Comparison of ENCODE assay signal across 8 cellular contexts in genomic region chr11:61477734-61478148, GRCh38. TPM values are rescaled to one million over a fixed set of nuclear protein-coding genes. Genes with fewer than 3 reads are reported as not detected.
DNase-seq lines count a peak whose midpoint lies in the region; ATAC-seq and TF ChIP-seq lines count a peak whose summit lies in the region.

No MANE protein-coding gene starts in this region.

- no peak overlapping the region for H3K4me2 ChIP-seq in SU-DHL-6 (ENCODE audit: low read depth, low read length, poor library complexity, severe bottlenecking)

- no peaks in the 10 kb centered on the region for H3F3A ChIP-seq in SU-DHL-6 (ENCODE audit: insufficient read depth)

- H3K27ac ChIP-seq in SU-DHL-6 (ENCODE audit: low read depth, low read length) = no peak overlapping the region
- no peak overlapping the region for H3K27ac ChIP-seq in ascending aorta

- H3K9ac ChIP-seq in SU-DHL-6 (ENCODE audit: low read length) = no peak overlapping the region

- H3K9me2 ChIP-seq in SU-DHL-6 (replicated peaks; ENCODE audit: insufficient read depth, low read length) = no peaks in the 10 kb centered on the region

- ATAC-seq in GM18519 (IDR thresholded peaks at IDR 0.05; ENCODE audit: low FRiP score, unreplicated experiment) (no peak), HG03469 (IDR thresholded peaks at IDR 0.05; ENCODE audit: unreplicated experiment) (no peak)

- no peaks in the 10 kb centered on the region for H4K20me1 ChIP-seq in SU-DHL-6 (ENCODE audit: low read depth, low read length)

- no peak overlapping the region for H3K4me3 ChIP-seq in SU-DHL-6 (ENCODE audit: insufficient read depth, low read length, poor library complexity, severe bottlenecking)
- no peak overlapping the region for H3K4me3 ChIP-seq in ascending aorta

- no peaks in the 10 kb centered on the region for H3K79me2 ChIP-seq in SU-DHL-6 (ENCODE audit: insufficient read depth, low read length)

- H2AFZ ChIP-seq in SU-DHL-6 (ENCODE audit: low read depth, low read length, severe bottlenecking) = no peak overlapping the region

- intact Hi-C loops in ascending aorta (cut with DNase I) = loop anchor here (1.0 to 2.0 kb wide), 2 partner anchors 39 to 161 kb away; no protein-coding TSS in a partner anchor

- TF ChIP-seq CTCF in SU-DHL-6 (IDR thresholded peaks at IDR 0.05; ENCODE audit: insufficient read depth, low read length, poor library complexity, severe bottlenecking) (peak; percentile 89), ascending aorta (IDR thresholded peaks at IDR 0.05) (peak; percentile 82 to 96 (median 95))

- H3K36me3 ChIP-seq in SU-DHL-6 (ENCODE audit: low read length) = no peaks in the 10 kb centered on the region
- H3K36me3 ChIP-seq in ascending aorta = no peaks in the 10 kb centered on the region

- H3K4me1 ChIP-seq in ascending aorta = peaks cover 0 to 6% of the 10 kb centered on the region in 2 donors

- H3K27me3 ChIP-seq in SU-DHL-6 (ENCODE audit: low read length) (no peaks in the 10 kb centered on the region), ascending aorta (no peaks in the 10 kb centered on the region)

- DNase-seq in NCI-H82 (lab: John Stamatoyannopoulos, UW) = peak; percentile 55
- no peak for DNase-seq in NCI-H82 treated with DMSO at 0.1 percent for 48 hours (lab: John Stamatoyannopoulos, UW; ENCODE audit: unreplicated experiment)
- DNase-seq in ascending aorta (ENCODE audit: low spot score in 2 of 2) = no peak
- DNase-seq in iPS-NIHi7 (ENCODE audit: extremely low spot score) = peak; percentile 84
- peak; percentile 58 for DNase-seq in stimulated activated CD4-positive, alpha-beta T cell treated with anti-CD3 and anti-CD28 coated beads, Interleukin-4, amount 100 ng/mL, for 1 hour

- H3K9me3 ChIP-seq in SU-DHL-6 (ENCODE audit: insufficient read depth, low read length) = no peaks in the 10 kb centered on the region
- H3K9me3 ChIP-seq in ascending aorta = no peaks in the 10 kb centered on the region

RNA-seq across cellular contexts. Expression of gene LRRC10B, which starts 30.8 kb away (rescaled TPM):
- 0.85 TPM for total RNA-seq in ascending aorta

RNA-seq across cellular contexts. Expression of gene SDHAF2, which starts 47.8 kb away (rescaled TPM):
- total RNA-seq in ascending aorta = 13.6 TPM

RNA-seq across cellular contexts. Expression of gene CPSF7, which starts 48.0 kb away (rescaled TPM):
- total RNA-seq in ascending aorta = 22.9 TPM

Comparison
In these comparisons a context has a peak if more than half of its experiments do, and no peak if none do; other contexts are left out.
1. DNase-seq: peak in NCI-H82 (single experiment), iPS-NIHi7 (single experiment) and stimulated activated CD4-positive, alpha-beta T cell treated with anti-CD3 and anti-CD28 coated beads, Interleukin-4, amount 100 ng/mL, for 1 hour (single experiment); none in NCI-H82 treated with DMSO at 0.1 percent for 48 hours (single experiment) and ascending aorta (0 of 2).